Comparison of ENCODE assay signal across 16 cellular contexts in genomic region chr22:44719586-44720368, GRCh38. TPM values are rescaled to one million over a fixed set of nuclear protein-coding genes. Genes with fewer than 3 reads are reported as not detected.
DNase-seq lines count a peak whose midpoint lies in the region; ATAC-seq and TF ChIP-seq lines count a peak whose summit lies in the region.
"Had no signal": no experiment of that assay in that cellular context is flagged by ENCODE, and none has a peak within 500 bp of the region (broad histone marks: within the 10 kb centered on the region; RNA-seq: fewer than 3 reads in every experiment).

No MANE protein-coding gene starts in this region.

- H3K4me1 Mint-ChIP-seq in progenitor cell of endocrine pancreas (ENCODE audit: low read depth) = peaks cover 2% of the 10 kb centered on the region
- H3K4me1 Mint-ChIP-seq in activated naive CD4-positive, alpha-beta T cell treated with anti-CD3 and anti-CD28 coated beads for 36 hours (ENCODE audit: low read depth) = no peaks in the 10 kb centered on the region

- peaks cover 4% of the 10 kb centered on the region for H3K36me3 Mint-ChIP-seq in progenitor cell of endocrine pancreas (ENCODE audit: insufficient read depth)
- H3K36me3 Mint-ChIP-seq in activated naive CD4-positive, alpha-beta T cell treated with anti-CD3 and anti-CD28 coated beads for 36 hours (ENCODE audit: low read depth) = peaks cover 1% of the 10 kb centered on the region

- H3K27ac Mint-ChIP-seq in progenitor cell of endocrine pancreas = peak overlapping the region; percentile 41
- no peak overlapping the region for H3K27ac Mint-ChIP-seq in activated naive CD4-positive, alpha-beta T cell treated with anti-CD3 and anti-CD28 coated beads for 36 hours
- H3K27ac Mint-ChIP-seq: T-cell had no signal

- ATAC-seq in left ventricle myocardium superior = peak; percentile 64
- ATAC-seq: foreskin keratinocyte; naive thymus-derived CD8-positive, alpha-beta T cell; T-cell had no signal

- CTCF ChIA-PET in activated naive CD4-positive, alpha-beta T cell treated with anti-CD3 and anti-CD28 coated beads for 36 hours (lab: Charles Lee) = interaction anchor here (1.1 to 2.1 kb wide), 2 partner anchors 16 to 24 kb away, joined by 4 to 7 read pairs; no protein-coding TSS in a partner anchor

- H3K27me3 Mint-ChIP-seq in progenitor cell of endocrine pancreas = no peaks in the 10 kb centered on the region
- H3K27me3 Mint-ChIP-seq in activated naive CD4-positive, alpha-beta T cell treated with anti-CD3 and anti-CD28 coated beads for 36 hours (ENCODE audit: low read depth) = no peaks in the 10 kb centered on the region
- H3K27me3 Mint-ChIP-seq: naive thymus-derived CD8-positive, alpha-beta T cell; T-cell had no signal

- intact Hi-C loops in left ventricle myocardium superior (cut with micrococcal nuclease) = no loop called here
- intact Hi-C loops in activated naive CD4-positive, alpha-beta T cell treated with anti-CD3 and anti-CD28 coated beads for 36 hours (cut with micrococcal nuclease) = no loop called here

- TF ChIP-seq EP300 in Ishikawa (IDR thresholded peaks at IDR 0.05; ENCODE audit: borderline replicate concordance) = no peak

- DNase-seq in NCI-H510A treated with DMSO at 0.1 percent for 48 hours (lab: John Stamatoyannopoulos, UW) (peak; percentile 13), NCI-H510A (lab: John Stamatoyannopoulos, UW) (no peak), left ventricle myocardium superior (peak; percentile 57), progenitor cell of endocrine pancreas (ENCODE audit: low spot score, unreplicated experiment) (no peak), NCI-H1694 treated with DMSO at 0.1 percent for 48 hours (lab: John Stamatoyannopoulos, UW) (no peak), AML-193 (lab: John Stamatoyannopoulos, UW) (no peak)
- no peak for DNase-seq in activated naive CD4-positive, alpha-beta T cell treated with anti-CD3 and anti-CD28 coated beads for 36 hours
- DNase-seq: amygdala; Caco-2; foreskin keratinocyte; GDM1; naive thymus-derived CD8-positive, alpha-beta T cell; NCI-H1105 treated with DMSO at 0.1 percent for 48 hours; T-cell had no signal

- no peak for TF ChIP-seq RAD21 in Ishikawa (IDR thresholded peaks at IDR 0.05; ENCODE audit: low read depth)

- no peaks in the 10 kb centered on the region for H3K9me3 Mint-ChIP-seq in progenitor cell of endocrine pancreas (ENCODE audit: low read depth)
- H3K9me3 Mint-ChIP-seq in activated naive CD4-positive, alpha-beta T cell treated with anti-CD3 and anti-CD28 coated beads for 36 hours = no peaks in the 10 kb centered on the region
- H3K9me3 Mint-ChIP-seq: naive thymus-derived CD8-positive, alpha-beta T cell; T-cell had no signal

- no peak overlapping the region for H3K4me3 Mint-ChIP-seq in progenitor cell of endocrine pancreas (ENCODE audit: low read depth)
- H3K4me3 Mint-ChIP-seq in activated naive CD4-positive, alpha-beta T cell treated with anti-CD3 and anti-CD28 coated beads for 36 hours = no peak overlapping the region
- H3K4me3 Mint-ChIP-seq: naive thymus-derived CD8-positive, alpha-beta T cell; T-cell had no signal

- no peak for TF ChIP-seq CTCF in progenitor cell of endocrine pancreas (IDR thresholded peaks at IDR 0.05; ENCODE audit: unreplicated experiment)

TF ChIP-seq in Ishikawa, 13 proteins besides CTCF, POLR2A, EP300 and RAD21:
- TF ChIP-seq MAX (IDR thresholded peaks at IDR 0.05) (no peak), USF1 (IDR thresholded peaks at IDR 0.05) (no peak), TEAD4 (IDR thresholded peaks at IDR 0.05) (no peak), FOXM1 (IDR thresholded peaks at IDR 0.05; ENCODE audit: borderline replicate concordance, low read depth) (no peak), ZBTB7A (IDR thresholded peaks at IDR 0.05; ENCODE audit: low read depth) (no peak), NFIC (IDR thresholded peaks at IDR 0.05) (peak; percentile 19; the same call in 1 of the 2 replicates)

RNA-seq across cellular contexts. Expression of gene PRR5, which starts 17.8 kb away (rescaled TPM):
- total RNA-seq in left ventricle myocardium superior (2.9 TPM), progenitor cell of endocrine pancreas (20.5 and 21.3 TPM in 2 replicates)
- 10 to 100 TPM in 1 of 2 experiments, 1 to 10 TPM in 1; 7.9 to 10.2 TPM for total RNA-seq in activated naive CD4-positive, alpha-beta T cell treated with anti-CD3 and anti-CD28 coated beads for 36 hours

RNA-seq across cellular contexts. Expression of gene ARHGAP8, which starts 32.6 kb away (rescaled TPM):
- total RNA-seq in left ventricle myocardium superior (not detected), progenitor cell of endocrine pancreas (100 and 105 TPM in 2 replicates)
- 1 to 10 TPM; 1.6 to 2.7 TPM for total RNA-seq in activated naive CD4-positive, alpha-beta T cell treated with anti-CD3 and anti-CD28 coated beads for 36 hours
- total RNA-seq: lung microvascular endothelial cell had no signal

Comparison
In these comparisons a context has a peak if more than half of its experiments do, and no peak if none do; other contexts are left out.
1. DNase-seq: peak in NCI-H510A treated with DMSO at 0.1 percent for 48 hours (single experiment) and left ventricle myocardium superior (single experiment); none in NCI-H510A (single experiment), progenitor cell of endocrine pancreas (single experiment), NCI-H1694 treated with DMSO at 0.1 percent for 48 hours (single experiment), activated naive CD4-positive, alpha-beta T cell treated with anti-CD3 and anti-CD28 coated beads for 36 hours (single experiment) and AML-193 (0 of 2).
2. RNA of gene ARHGAP8, which starts 32.6 kb away (total RNA-seq): 100 to 105 TPM in progenitor cell of endocrine pancreas; 1.6 to 2.7 TPM in activated naive CD4-positive, alpha-beta T cell treated with anti-CD3 and anti-CD28 coated beads for 36 hours and not detected in left ventricle myocardium superior (single experiment); every median in the first group is over 10 times any median in the second.